8 cellular contexts compared by ENCODE assay signal in the genomic region with DNA sequence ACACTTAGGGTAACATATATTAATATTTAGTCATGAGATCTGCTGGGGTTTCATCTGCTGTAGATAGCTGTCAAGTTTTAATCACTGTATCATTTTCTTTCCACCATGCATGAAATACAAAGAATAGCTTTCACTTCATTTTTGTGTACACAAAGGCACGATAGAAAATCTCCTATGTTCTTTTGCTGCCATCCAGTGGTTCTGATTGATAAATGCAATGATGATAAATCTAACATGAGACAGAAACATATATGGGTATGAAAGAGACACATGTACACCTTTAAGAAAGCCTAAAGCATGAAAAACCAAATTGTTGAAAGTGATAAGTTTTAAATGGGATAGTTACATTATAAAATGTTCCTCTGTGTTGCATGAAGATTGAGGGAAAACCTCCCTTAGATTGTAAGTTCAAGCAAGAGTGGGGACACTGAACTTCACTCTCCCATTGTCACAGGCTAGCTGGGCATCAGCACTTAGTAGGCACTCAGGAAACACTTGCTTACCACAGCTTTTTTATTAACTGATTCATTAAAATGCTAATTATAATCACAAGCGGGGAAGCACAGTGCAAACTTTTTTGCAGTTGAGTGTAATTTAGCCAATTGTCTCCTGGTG. TPM values are rescaled to one million over a fixed set of nuclear protein-coding genes. Genes with fewer than 3 reads are reported as not detected.
DNase-seq lines count a peak whose midpoint lies in the region; ATAC-seq and TF ChIP-seq lines count a peak whose summit lies in the region.

No MANE protein-coding gene starts in this region.

- CTCF ChIA-PET in BJ (lab: Yijun Ruan, JAX), result interaction anchor here (0.6 to 3.2 kb wide), 29 partner anchors 9 to 1604 kb away, joined by 3 to 20 read pairs (median 4); no protein-coding TSS in a partner anchor

- no peaks in the 10 kb centered on the region for H3K36me3 ChIP-seq in BJ (ENCODE audit: control insufficient read depth, insufficient read depth, low read length)

- peaks cover 0 to 3% (median 0%) of the 10 kb centered on the region in 5 experiments for H3K9me3 Mint-ChIP-seq in brain

- H3K4me1 Mint-ChIP-seq in brain, result peaks cover 5% of the 10 kb centered on the region

- H3K27ac Mint-ChIP-seq in brain, result no peak overlapping the region

- peaks cover 11% of the 10 kb centered on the region for H3K27me3 Mint-ChIP-seq in brain

- H3K4me3 Mint-ChIP-seq in brain, result no peak overlapping the region

- DNase-seq in BJ (ENCODE audit: low read depth), result no peak
- DNase-seq in NCI-H446 (lab: John Stamatoyannopoulos, UW), result peak; percentile 46 to 63
- DNase-seq in left lobe of liver (ENCODE audit: low spot score), result no peak

- no peaks in the 10 kb centered on the region for H3K27me3 ChIP-seq in BJ (ENCODE audit: control insufficient read depth, insufficient read depth, low read length)

- H3K4me3 ChIP-seq in BJ (ENCODE audit: low read depth, low read length), result no peak overlapping the region

- H3K36me3 Mint-ChIP-seq in brain, result no peaks in the 10 kb centered on the region

- peak; percentile 61 for TF ChIP-seq CTCF in BJ (IDR thresholded peaks at IDR 0.05; ENCODE audit: insufficient read depth, low read depth, low read length)
- peak; percentile 77 to 87 for TF ChIP-seq CTCF in brain (conservative IDR thresholded peaks at IDR 0.05)

- POLR2A ChIA-PET in BJ (lab: Charles Lee), result interaction anchor here (0.6 to 1.0 kb wide), 2 partner anchors 270 to 1602 kb away, joined by 4 to 7 read pairs; no protein-coding TSS in a partner anchor

- ATAC-seq in GM18858 (IDR thresholded peaks at IDR 0.05; ENCODE audit: unreplicated experiment) (peak; percentile 86), HG03378 (IDR thresholded peaks at IDR 0.05; ENCODE audit: unreplicated experiment) (peak; percentile 90), left lobe of liver (peak; percentile 91), HG03097 (IDR thresholded peaks at IDR 0.05; ENCODE audit: low FRiP score, unreplicated experiment) (no peak), HG03439 (IDR thresholded peaks at IDR 0.05; ENCODE audit: unreplicated experiment) (no peak)

RNA-seq across cellular contexts. Expression of gene C1D, which starts 31.2 kb away (rescaled TPM):
- polyA plus RNA-seq in BJ (2011; rRNA removed) (11.4 and 30.4 TPM in 2 replicates), brain (ENCODE audit: insufficient read depth, low read depth, low replicate concordance) (22.6 TPM)
- 2.0 and 2.5 TPM in 2 replicates for polyA minus RNA-seq in BJ (2011; rRNA and poly(A)+ RNA removed)
- total RNA-seq in left lobe of liver, result 7.9 TPM

Comparison
In these comparisons a context has a peak if more than half of its experiments do, and no peak if none do; other contexts are left out.
1. DNase-seq: peak in NCI-H446 (2 of 2); none in BJ (single experiment) and left lobe of liver (single experiment).
2. ATAC-seq: peak in GM18858 (single experiment), HG03378 (single experiment) and left lobe of liver (single experiment); none in HG03097 (single experiment) and HG03439 (single experiment).